In the genomic region with DNA sequence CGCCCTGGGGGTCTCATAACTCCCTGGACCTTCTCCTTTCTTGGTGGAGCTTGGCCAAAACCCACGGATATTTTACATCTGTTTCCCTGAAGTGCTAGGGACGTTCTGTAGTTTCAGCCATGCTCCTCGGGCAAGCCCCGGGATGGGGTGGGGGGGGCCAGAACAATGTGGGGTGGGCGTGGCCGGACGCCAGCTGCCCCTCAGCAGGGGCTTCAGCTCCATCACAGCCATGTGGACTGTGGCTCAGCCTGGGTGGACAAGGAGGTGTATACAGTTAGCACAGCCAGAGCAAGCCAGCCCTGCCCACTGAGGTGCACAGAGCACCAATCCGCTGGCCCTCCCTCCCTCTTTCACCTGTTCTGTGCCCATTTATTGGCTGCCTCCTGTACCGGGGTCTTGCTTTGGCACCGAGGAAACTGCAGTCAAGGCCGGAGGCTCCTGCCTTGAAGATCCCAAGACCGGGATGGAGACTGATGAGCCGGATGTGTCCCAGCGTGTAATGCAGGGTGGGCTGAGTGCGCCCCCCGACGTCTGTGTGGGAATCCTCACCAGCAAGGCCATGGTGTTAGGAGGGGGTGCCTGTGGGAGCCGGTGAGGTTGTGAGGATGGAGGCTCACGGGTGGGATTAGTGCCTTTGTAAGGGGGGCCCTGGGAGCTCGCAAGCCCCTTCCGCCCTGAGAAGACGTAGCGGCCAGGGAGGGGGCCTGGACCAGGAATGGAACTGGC, we compare ENCODE assay signal across 17 cellular contexts. TPM values are rescaled to one million over a fixed set of nuclear protein-coding genes. Genes with fewer than 3 reads are reported as not detected.
DNase-seq lines count a peak whose midpoint lies in the region; ATAC-seq and TF ChIP-seq lines count a peak whose summit lies in the region.
"Had no signal": no experiment of that assay in that cellular context is flagged by ENCODE, and none has a peak within 500 bp of the region (broad histone marks: within the 10 kb centered on the region; RNA-seq: fewer than 3 reads in every experiment).

No MANE protein-coding gene starts in this region.

- no peaks in the 10 kb centered on the region for H3K36me3 Mint-ChIP-seq in glutamatergic neuron (ENCODE audit: unreplicated experiment)

- no peaks in the 10 kb centered on the region for H3K4me1 ChIP-seq in SJCRH30
- H3K4me1 ChIP-seq: SJSA1 had no signal

- no peak overlapping the region for H3K27ac Mint-ChIP-seq in glutamatergic neuron (ENCODE audit: unreplicated experiment)

- no peak for TF ChIP-seq CTCF in glutamatergic neuron (IDR thresholded peaks at IDR 0.05; ENCODE audit: partially characterized antibody, unreplicated experiment)
- TF ChIP-seq CTCF in retinal pigment epithelial cell (conservative IDR thresholded peaks at IDR 0.05; ENCODE audit: low read depth, low read length): peak; percentile 29

- no peak overlapping the region for H3K27ac ChIP-seq in SJCRH30
- H3K27ac ChIP-seq: gastroesophageal sphincter, SJSA1, tibial artery had no signal

- H3K4me3 ChIP-seq in SJCRH30 (no peak overlapping the region), retinal pigment epithelial cell (ENCODE audit: low read length) (no peak overlapping the region)
- H3K4me3 ChIP-seq: gastroesophageal sphincter, SJSA1, tibial artery had no signal

- no peaks in the 10 kb centered on the region for H3K36me3 ChIP-seq in SJCRH30
- H3K36me3 ChIP-seq: gastroesophageal sphincter, SJSA1, tibial artery had no signal

- H3K9me3 ChIP-seq in SJCRH30 (replicated peaks): no peaks in the 10 kb centered on the region
- H3K9me3 ChIP-seq: gastroesophageal sphincter, SJSA1, tibial artery had no signal

- peaks cover under 1% of the 10 kb centered on the region for H3K4me1 Mint-ChIP-seq in glutamatergic neuron (ENCODE audit: low read depth, unreplicated experiment)

- peaks cover 6% of the 10 kb centered on the region; the same call in 1 of the 2 replicates for H3K27me3 ChIP-seq in SJCRH30
- H3K27me3 ChIP-seq: gastroesophageal sphincter, SJSA1 had no signal

- ATAC-seq in GM18520 (IDR thresholded peaks at IDR 0.05; ENCODE audit: unreplicated experiment): no peak
- ATAC-seq: gastroesophageal sphincter had no signal

- no peak overlapping the region for H3K4me3 Mint-ChIP-seq in glutamatergic neuron (ENCODE audit: unreplicated experiment)

- peak; percentile 13 for DNase-seq in NCI-H1092 treated with DMSO at 0.1 percent for 48 hours (lab: John Stamatoyannopoulos, UW)
- DNase-seq in NCI-H1092 (lab: John Stamatoyannopoulos, UW): no peak
- DNase-seq in SJCRH30: peak; percentile 32 to 45
- DNase-seq in glutamatergic neuron: peak; percentile 27
- no peak for DNase-seq in retinal pigment epithelial cell (ENCODE audit: low read depth)
- DNase-seq in GDM1 (lab: John Stamatoyannopoulos, UW): no peak
- no peak for DNase-seq in stimulated activated CD8-positive, alpha-beta memory T cell treated with anti-CD3 and anti-CD28 coated beads, Interleukin-4, amount 100 ng/mL, for 48 hours
- DNase-seq: DMS53; HCEC 1CT; NCI-H1417; NCI-H510A treated with DMSO at 0.1 percent for 48 hours; stimulated activated CD4-positive, alpha-beta T cell treated with anti-CD3 and anti-CD28 coated beads, Interleukin-12 subunit alpha, Interleukin-12 subunit beta, amount 100 ng/mL, for 4 hours; tibial artery had no signal

- no peaks in the 10 kb centered on the region for H3K27me3 Mint-ChIP-seq in glutamatergic neuron (ENCODE audit: unreplicated experiment)

- peaks cover 5% of the 10 kb centered on the region for H3K9me3 Mint-ChIP-seq in glutamatergic neuron (ENCODE audit: unreplicated experiment)

RNA-seq across cellular contexts. Expression of gene FRMD1, which starts 28.0 kb away (rescaled TPM):
- not detected in 2 replicates for total RNA-seq in SJCRH30 (2014; rRNA removed; shearing (Covaris generic))
- not detected for total RNA-seq in glutamatergic neuron (ENCODE audit: unreplicated experiment)
- total RNA-seq: A172, SJSA1 had no signal

RNA-seq across cellular contexts. Expression of gene KIF25, which starts 53.6 kb away (rescaled TPM):
- total RNA-seq in SJCRH30 (2014; rRNA removed; shearing (Covaris generic)): 0.51 TPM in 1 of 2 replicates, not detected in the other
- not detected for total RNA-seq in glutamatergic neuron (ENCODE audit: unreplicated experiment)
- total RNA-seq: A172, SJSA1 had no signal

Comparison
In these comparisons a context has a peak if more than half of its experiments do, and no peak if none do; other contexts are left out.
1. DNase-seq: peak in NCI-H1092 treated with DMSO at 0.1 percent for 48 hours (single experiment), SJCRH30 (2 of 2) and glutamatergic neuron (single experiment); none in NCI-H1092 (single experiment), retinal pigment epithelial cell (single experiment), GDM1 (single experiment) and stimulated activated CD8-positive, alpha-beta memory T cell treated with anti-CD3 and anti-CD28 coated beads, Interleukin-4, amount 100 ng/mL, for 48 hours (single experiment).